In genomic region chr14:55138091-55138490, GRCh38 we compare ENCODE assay signal across 12 cellular contexts. TPM values are rescaled to one million over a fixed set of nuclear protein-coding genes. Genes with fewer than 3 reads are reported as not detected.
DNase-seq lines count a peak whose midpoint lies in the region; ATAC-seq, FAIRE-seq and TF ChIP-seq lines count a peak whose summit lies in the region.
"Had no signal": no experiment of that assay in that cellular context is flagged by ENCODE, and none has a peak within 500 bp of the region (broad histone marks: within the 10 kb centered on the region; RNA-seq: fewer than 3 reads in every experiment).

No MANE protein-coding gene starts in this region.

- peak; percentile 78 for ATAC-seq in HepG2
- peak; percentile 29 for ATAC-seq in upper lobe of right lung
- ATAC-seq: activated T-helper 17 cell treated with anti-CD3 and anti-CD28 coated beads, Interleukin-2, amount 50 U/mL, for 72 hours; naive thymus-derived CD4-positive, alpha-beta T cell had no signal

- TF ChIP-seq EP300 in HepG2 (IDR thresholded peaks at IDR 0.05; ENCODE audit: low read depth in 2 of 2, low read length in 2 of 2) (no peak), HepG2 (CRISPR knock-in tag; IDR thresholded peaks at IDR 0.05; ENCODE audit: borderline replicate concordance) (no peak)

- TF ChIP-seq CTCF in breast epithelium (IDR thresholded peaks at IDR 0.05): no peak
- TF ChIP-seq CTCF in HepG2 (CRISPR knock-in tag; IDR thresholded peaks at IDR 0.05): 0 out of 2 replicates have a peak, but pooled peaks have one; percentile 29
- no peak for TF ChIP-seq CTCF in upper lobe of right lung (IDR thresholded peaks at IDR 0.05)

- H3K9me3 ChIP-seq in breast epithelium (no peaks in the 10 kb centered on the region), HepG2 (ENCODE audit: low read length) (no peaks in the 10 kb centered on the region), upper lobe of right lung (no peaks in the 10 kb centered on the region)

- CTCF ChIA-PET in HepG2 (lab: Yijun Ruan, JAX; ENCODE audit: low intra/inter-chr PET ratio, low total read pairs): no interaction called here

- H3K4me3 ChIP-seq in breast epithelium (peak overlapping the region in 1 of 3 donors; percentile 55), HepG2 (replicated peaks in 1 of 3; ENCODE audit: insufficient read depth in 1 of 3, low read depth in 2 of 3, low read length in 3 of 3) (no peak overlapping the region), upper lobe of right lung (no peak overlapping the region)
- H3K4me3 ChIP-seq: SK-N-MC had no signal

- DNase-seq in NCI-H82 (lab: John Stamatoyannopoulos, UW) (peak; percentile 35), NCI-H82 treated with DMSO at 0.1 percent for 48 hours (lab: John Stamatoyannopoulos, UW; ENCODE audit: unreplicated experiment) (no peak), breast epithelium (ENCODE audit: low spot score in 2 of 2) (no peak), HepG2 (ENCODE audit: low spot score) (no peak), upper lobe of right lung (no peak), NCI-H1694 treated with DMSO at 0.1 percent for 48 hours (lab: John Stamatoyannopoulos, UW) (no peak), T-helper 1 cell (no peak), germinal center (ENCODE audit: low spot score) (no peak)
- DNase-seq: AML-193; naive thymus-derived CD4-positive, alpha-beta T cell had no signal

- no peak for TF ChIP-seq POLR2A in breast epithelium (IDR thresholded peaks at IDR 0.05)
- TF ChIP-seq POLR2A in HepG2 (IDR thresholded peaks at IDR 0.05; ENCODE audit: insufficient read depth in 1 of 2, low read depth in 2 of 2, low read length in 2 of 2): no peak

- no TSS peak for BruUV-seq in HepG2 (replicated peaks; lab: Mats Ljungman, UMichigan)

- H3K27ac ChIP-seq in breast epithelium (peak overlapping the region; percentile 77 to 90), HepG2 (ENCODE audit: extremely low read length, insufficient read depth, low read length) (no peak overlapping the region), upper lobe of right lung (peak overlapping the region; percentile 55)
- H3K27ac ChIP-seq: SK-N-MC had no signal

- H3K36me3 ChIP-seq in breast epithelium (peaks cover 20% of the 10 kb centered on the region), HepG2 (replicated peaks in 1 of 2; ENCODE audit: control insufficient read depth in 1 of 2, insufficient read depth in 2 of 2, low read length in 2 of 2) (peaks cover 10 to 26% of the 10 kb centered on the region in 2 experiments; a peak in 4 of 5 replicates), upper lobe of right lung (peaks cover 78% of the 10 kb centered on the region)

- 79% methylated on average over 5 of the region's 7 CpGs for WGBS in HepG2 (ENCODE audit: low lambda C conversion rate)

- 0 out of 2 replicates have a peak, but pooled peaks have one; percentile 21 for TF ChIP-seq RAD21 in HepG2 (CRISPR knock-in tag; IDR thresholded peaks at IDR 0.05)

- H3K4me1 ChIP-seq in breast epithelium: peaks cover 11 to 18% of the 10 kb centered on the region in 2 donors
- H3K4me1 ChIP-seq in HepG2 (ENCODE audit: insufficient read depth, low read length): no peaks in the 10 kb centered on the region
- H3K4me1 ChIP-seq in upper lobe of right lung: peaks cover 45% of the 10 kb centered on the region

- H2AFZ ChIP-seq in HepG2 (ENCODE audit: low read length): no peak overlapping the region

- H3K27me3 ChIP-seq in breast epithelium (no peaks in the 10 kb centered on the region), HepG2 (ENCODE audit: control insufficient read depth in 1 of 2, insufficient read depth in 2 of 2, low read length in 2 of 2) (no peaks in the 10 kb centered on the region), upper lobe of right lung (no peaks in the 10 kb centered on the region)

- in situ Hi-C loops in HepG2 (cut with HindIII; ENCODE audit: extremely low pct_ligation_motif_present, low pct_unique_long_range_greater_than_20kb): no loop called here

- intact Hi-C loops in breast epithelium (cut with DNase I; ENCODE audit: low total_unique reads) (no loop called here), HepG2 (cut with micrococcal nuclease; ENCODE audit: unreplicated experiment) (no loop called here), upper lobe of right lung (cut with DNase I) (no loop called here)

- no peaks in the 10 kb centered on the region for H4K20me1 ChIP-seq in HepG2 (ENCODE audit: insufficient read depth, low read length)

- H3K79me2 ChIP-seq in HepG2 (ENCODE audit: insufficient read depth, low read length): peaks cover 3% of the 10 kb centered on the region

- H3K9ac ChIP-seq in HepG2 (ENCODE audit: insufficient read depth, low read depth, low read length): no peak overlapping the region

- no peak for FAIRE-seq in HepG2 (lab: Jason Lieb, UNC)

- POLR2A ChIA-PET in HepG2 (lab: Yijun Ruan, JAX): interaction anchor here (1.5 kb wide), 1 partner anchor 35 kb away, joined by 4 read pairs; no protein-coding TSS in a partner anchor

- H3K4me2 ChIP-seq in HepG2 (ENCODE audit: low read depth, low read length): no peak overlapping the region

TF ChIP-seq in HepG2, 621 proteins besides CTCF, POLR2A, EP300 and RAD21:
- TF ChIP-seq ARID3A (IDR thresholded peaks at IDR 0.05; ENCODE audit: low read depth, low read length): no peak
- peak; percentile 15; the same call in 1 of the 2 replicates for TF ChIP-seq STAG1 (CRISPR knock-in tag; IDR thresholded peaks at IDR 0.05)

RNA-seq across cellular contexts. Expression of gene LGALS3, which starts 9.0 kb away (rescaled TPM):
- total RNA-seq in breast epithelium (100 to 1,000 TPM; 293 to 580 (median 571) TPM), HepG2 (2016; rRNA removed; fragmentation: Illumina TruSeq; extraction: Trizol) (5.0 and 6.3 TPM in 2 replicates), upper lobe of right lung (351 TPM)
- total RNA-seq in HepG2 (2016; cell fraction: cytosol; rRNA removed; fragmentation: Illumina TruSeq; extraction: Trizol; ENCODE audit: low read depth): 2.6 and 3.6 TPM in 2 replicates
- total RNA-seq in HepG2 (2016; cell fraction: insoluble cytoplasmic fraction; rRNA removed; fragmentation: Illumina TruSeq; extraction: Trizol): 6.6 and 7.4 TPM in 2 replicates
- total RNA-seq in HepG2 (2016; cell fraction: membrane; rRNA removed; fragmentation: Illumina TruSeq; extraction: Trizol): 2.7 and 2.8 TPM in 2 replicates
- 2.9 TPM in 2 replicates for total RNA-seq in HepG2 (2016; cell fraction: nucleus; rRNA removed; fragmentation: Illumina TruSeq; extraction: Trizol)
- 92.2 and 97.4 TPM in 2 replicates for polyA plus RNA-seq in HepG2 (2011; rRNA removed)
- polyA plus RNA-seq in HepG2 (2011; cell fraction: cytosol; rRNA removed): 78.8 and 85.7 TPM in 2 replicates
- 48.6 and 48.9 TPM in 2 replicates for polyA plus RNA-seq in HepG2 (2011; cell fraction: nucleus; rRNA removed)
- polyA plus RNA-seq in HepG2 (2012): 16.0 and 39.9 TPM in 2 replicates
- 5.0 and 5.9 TPM in 2 replicates for polyA plus RNA-seq in HepG2 (2016; cell fraction: cytosol; fragmentation: Illumina TruSeq; extraction: Trizol; ENCODE audit: low read depth)
- polyA plus RNA-seq in HepG2 (2016; cell fraction: insoluble cytoplasmic fraction; fragmentation: Illumina TruSeq; extraction: Trizol; ENCODE audit: low read depth): 10.5 and 10.8 TPM in 2 replicates
- 3.3 TPM in 2 replicates for polyA plus RNA-seq in HepG2 (2016; cell fraction: membrane; fragmentation: Illumina TruSeq; extraction: Trizol; ENCODE audit: low read depth)
- 6.0 and 6.6 TPM in 2 replicates for polyA plus RNA-seq in HepG2 (2016; cell fraction: nucleus; fragmentation: Illumina TruSeq; extraction: Trizol; ENCODE audit: insufficient read depth, low read depth)
- 42.0 and 143 TPM in 2 replicates for polyA minus RNA-seq in HepG2 (2011; rRNA and poly(A)+ RNA removed; ENCODE audit: low replicate concordance)
- polyA minus RNA-seq in HepG2 (2011; cell fraction: cytosol; rRNA and poly(A)+ RNA removed): 30.7 and 33.1 TPM in 2 replicates
- 12.0 and 17.0 TPM in 2 replicates for polyA minus RNA-seq in HepG2 (2011; cell fraction: nucleus; rRNA and poly(A)+ RNA removed)

RNA-seq across cellular contexts. Expression of gene DLGAP5, which starts 53.3 kb away (rescaled TPM):
- total RNA-seq in breast epithelium (1 to 10 TPM in 1 of 3 donors, under 1 TPM in 2; under 0.01 to 1.8 (median 0.15) TPM), HepG2 (2016; rRNA removed; fragmentation: Illumina TruSeq; extraction: Trizol) (55.8 and 80.1 TPM in 2 replicates), upper lobe of right lung (0.52 TPM)
- 6.7 and 8.3 TPM in 2 replicates for total RNA-seq in HepG2 (2016; cell fraction: cytosol; rRNA removed; fragmentation: Illumina TruSeq; extraction: Trizol; ENCODE audit: low read depth)
- 58.3 and 80.7 TPM in 2 replicates for total RNA-seq in HepG2 (2016; cell fraction: insoluble cytoplasmic fraction; rRNA removed; fragmentation: Illumina TruSeq; extraction: Trizol)
- 16.7 and 20.1 TPM in 2 replicates for total RNA-seq in HepG2 (2016; cell fraction: membrane; rRNA removed; fragmentation: Illumina TruSeq; extraction: Trizol)
- total RNA-seq in HepG2 (2016; cell fraction: nucleus; rRNA removed; fragmentation: Illumina TruSeq; extraction: Trizol): 61.3 and 66.5 TPM in 2 replicates
- 4.4 and 7.7 TPM in 2 replicates for polyA plus RNA-seq in HepG2 (2011; rRNA removed)
- polyA plus RNA-seq in HepG2 (2011; cell fraction: cytosol; rRNA removed): 2.3 and 2.7 TPM in 2 replicates
- polyA plus RNA-seq in HepG2 (2011; cell fraction: nucleus; rRNA removed): 4.1 and 4.4 TPM in 2 replicates
- 5.2 and 15.0 TPM in 2 replicates for polyA plus RNA-seq in HepG2 (2012)
- polyA plus RNA-seq in HepG2 (2016; cell fraction: cytosol; fragmentation: Illumina TruSeq; extraction: Trizol; ENCODE audit: low read depth): 2.3 and 3.0 TPM in 2 replicates
- polyA plus RNA-seq in HepG2 (2016; cell fraction: insoluble cytoplasmic fraction; fragmentation: Illumina TruSeq; extraction: Trizol; ENCODE audit: low read depth): 49.1 and 49.3 TPM in 2 replicates
- 6.1 and 7.6 TPM in 2 replicates for polyA plus RNA-seq in HepG2 (2016; cell fraction: membrane; fragmentation: Illumina TruSeq; extraction: Trizol; ENCODE audit: low read depth)
- 53.5 and 54.9 TPM in 2 replicates for polyA plus RNA-seq in HepG2 (2016; cell fraction: nucleus; fragmentation: Illumina TruSeq; extraction: Trizol; ENCODE audit: insufficient read depth, low read depth)
- 1.9 and 10.0 TPM in 2 replicates for polyA minus RNA-seq in HepG2 (2011; rRNA and poly(A)+ RNA removed; ENCODE audit: low replicate concordance)
- 5.5 and 9.6 TPM in 2 replicates for polyA minus RNA-seq in HepG2 (2011; cell fraction: cytosol; rRNA and poly(A)+ RNA removed)
- 20.6 and 24.6 TPM in 2 replicates for polyA minus RNA-seq in HepG2 (2011; cell fraction: nucleus; rRNA and poly(A)+ RNA removed)
- polyA plus RNA-seq: naive thymus-derived CD4-positive, alpha-beta T cell had no signal

Comparison
In these comparisons a context has a peak if more than half of its experiments do, and no peak if none do; other contexts are left out.
1. RNA of gene LGALS3, which starts 9.0 kb away (total RNA-seq): 293 to 580 TPM in breast epithelium and 351 TPM in upper lobe of right lung (single experiment); 2.6 to 7.4 TPM in HepG2; every median in the first group is over 10 times any median in the second.